ENCODE assay signal across 9 cellular contexts in genomic region chr3:34016925-34017592, GRCh38.
A peak's percentile ranks its signal among the peaks of the same experiment; 100 is the strongest.
DNase-seq lines count a peak whose midpoint lies in the region; ATAC-seq, FAIRE-seq and TF ChIP-seq lines count a peak whose summit lies in the region.
"Had no signal": no experiment of that assay in that cellular context is flagged by ENCODE, and none has a peak within 500 bp of the region (broad histone marks: within the 10 kb centered on the region; RNA-seq: fewer than 3 reads in every experiment).

No MANE protein-coding gene starts in this region.

- no peaks in the 10 kb centered on the region for H3K4me1 ChIP-seq in kidney (ENCODE audit: control insufficient read depth in 1 of 2, insufficient read depth in 1 of 2, low read depth in 1 of 2, low read length in 2 of 2)

- DNase-seq in activated CD8-positive, alpha-beta memory T cell treated with anti-CD3 and anti-CD28 coated beads, Interleukin-2, amount 10 ng/mL, durations not matched to agents 7 days and 5 days: peak; percentile 62
- no peak for DNase-seq in activated CD8-positive, alpha-beta memory T cell treated with anti-CD3 and anti-CD28 coated beads, Interleukin-2, amount 50 U/mL, for 48 hours
- peak; percentile 14 for DNase-seq in RPMI7951 (ENCODE audit: low read depth)
- DNase-seq in naive thymus-derived CD8-positive, alpha-beta T cell: peak in 6 of 10 donors; percentile 2 to 56 (median 32)
- no peak for DNase-seq in kidney
- DNase-seq in NCI-H524 (lab: John Stamatoyannopoulos, UW): no peak
- DNase-seq in glutamatergic neuron: no peak
- DNase-seq: NCI-H526 had no signal

- H3K36me3 Mint-ChIP-seq in activated CD8-positive, alpha-beta memory T cell treated with anti-CD3 and anti-CD28 coated beads, Interleukin-2, amount 10 ng/mL, durations not matched to agents 7 days and 5 days: peaks cover 4% of the 10 kb centered on the region
- no peaks in the 10 kb centered on the region for H3K36me3 Mint-ChIP-seq in naive thymus-derived CD8-positive, alpha-beta T cell
- H3K36me3 Mint-ChIP-seq in glutamatergic neuron (ENCODE audit: unreplicated experiment): no peaks in the 10 kb centered on the region

- no peak overlapping the region for H3K4me3 ChIP-seq in kidney (ENCODE audit: low read length in 2 of 2)

- peak overlapping the region; percentile 81 for H3K27ac Mint-ChIP-seq in activated CD8-positive, alpha-beta memory T cell treated with anti-CD3 and anti-CD28 coated beads, Interleukin-2, amount 10 ng/mL, durations not matched to agents 7 days and 5 days
- H3K27ac Mint-ChIP-seq in naive thymus-derived CD8-positive, alpha-beta T cell: peak overlapping the region in 9 of 10 donors; percentile 46 to 91 (median 77)
- no peak overlapping the region for H3K27ac Mint-ChIP-seq in glutamatergic neuron (ENCODE audit: unreplicated experiment)

- H3K27me3 Mint-ChIP-seq in activated CD8-positive, alpha-beta memory T cell treated with anti-CD3 and anti-CD28 coated beads, Interleukin-2, amount 10 ng/mL, durations not matched to agents 7 days and 5 days: peaks cover 15% of the 10 kb centered on the region
- H3K27me3 Mint-ChIP-seq in naive thymus-derived CD8-positive, alpha-beta T cell: peaks cover 0 to 1% (median 0%) of the 10 kb centered on the region in 5 donors
- H3K27me3 Mint-ChIP-seq in glutamatergic neuron (ENCODE audit: unreplicated experiment): no peaks in the 10 kb centered on the region

- H3K4me1 Mint-ChIP-seq in activated CD8-positive, alpha-beta memory T cell treated with anti-CD3 and anti-CD28 coated beads, Interleukin-2, amount 10 ng/mL, durations not matched to agents 7 days and 5 days: peaks cover 15% of the 10 kb centered on the region
- peaks cover 16 to 66% (median 51%) of the 10 kb centered on the region in 4 donors for H3K4me1 Mint-ChIP-seq in naive thymus-derived CD8-positive, alpha-beta T cell
- H3K4me1 Mint-ChIP-seq in glutamatergic neuron (ENCODE audit: low read depth, unreplicated experiment): no peaks in the 10 kb centered on the region

- intact Hi-C loops in kidney (cut with DNase I): no loop called here

- H3K4me3 Mint-ChIP-seq in activated CD8-positive, alpha-beta memory T cell treated with anti-CD3 and anti-CD28 coated beads, Interleukin-2, amount 10 ng/mL, durations not matched to agents 7 days and 5 days: peak overlapping the region; percentile 29
- peak overlapping the region; percentile 54 to 78 (median 70) for H3K4me3 Mint-ChIP-seq in naive thymus-derived CD8-positive, alpha-beta T cell
- no peak overlapping the region for H3K4me3 Mint-ChIP-seq in glutamatergic neuron (ENCODE audit: unreplicated experiment)

- H3K27ac ChIP-seq in kidney (ENCODE audit: low read depth in 2 of 2, low read length in 2 of 2): no peak overlapping the region

- CTCF ChIA-PET in activated CD8-positive, alpha-beta memory T cell treated with anti-CD3 and anti-CD28 coated beads, Interleukin-2, amount 10 ng/mL, durations not matched to agents 7 days and 5 days (lab: Charles Lee): interaction anchor here (0.6 to 1.4 kb wide), 3 partner anchors 133 to 158 kb away, joined by 3 to 4 read pairs (median 3); no protein-coding TSS in a partner anchor

- H3K36me3 ChIP-seq in kidney (ENCODE audit: control insufficient read depth in 1 of 2, insufficient read depth in 2 of 2, low read length in 2 of 2): no peaks in the 10 kb centered on the region

- H3K9me3 ChIP-seq in kidney (ENCODE audit: control insufficient read depth in 1 of 2, low read length in 2 of 2): peaks cover 0 to 5% of the 10 kb centered on the region in 2 donors

- TF ChIP-seq CTCF in kidney (IDR thresholded peaks at IDR 0.05; ENCODE audit: borderline replicate concordance, extremely low read depth, insufficient read depth): no peak
- no peak for TF ChIP-seq CTCF in glutamatergic neuron (IDR thresholded peaks at IDR 0.05; ENCODE audit: partially characterized antibody, unreplicated experiment)

- H3K9me3 Mint-ChIP-seq in activated CD8-positive, alpha-beta memory T cell treated with anti-CD3 and anti-CD28 coated beads, Interleukin-2, amount 10 ng/mL, durations not matched to agents 7 days and 5 days (ENCODE audit: low read depth): no peaks in the 10 kb centered on the region
- no peaks in the 10 kb centered on the region for H3K9me3 Mint-ChIP-seq in naive thymus-derived CD8-positive, alpha-beta T cell
- no peaks in the 10 kb centered on the region for H3K9me3 Mint-ChIP-seq in glutamatergic neuron (ENCODE audit: unreplicated experiment)

- no peak overlapping the region for H3K9ac ChIP-seq in kidney (ENCODE audit: low read length in 2 of 2)

- no peak for FAIRE-seq in kidney (lab: Jason Lieb, UNC)

- peak; percentile 68 for ATAC-seq in activated CD8-positive, alpha-beta memory T cell treated with anti-CD3 and anti-CD28 coated beads, Interleukin-2, amount 10 ng/mL, durations not matched to agents 7 days and 5 days
- peak; percentile 50 for ATAC-seq in HG02678 (IDR thresholded peaks at IDR 0.05; ENCODE audit: unreplicated experiment)
- ATAC-seq in naive thymus-derived CD8-positive, alpha-beta T cell: peak in 1 of 2 donors; percentile 75

- POLR2A ChIA-PET in naive thymus-derived CD8-positive, alpha-beta T cell (lab: Charles Lee): interaction anchor here (0.7 kb wide), 2 partner anchors 38 to 161 kb away, joined by 4 to 5 read pairs; no protein-coding TSS in a partner anchor

Comparison
In these comparisons a context has a peak if more than half of its experiments do, and no peak if none do; other contexts are left out.
1. DNase-seq: peak in activated CD8-positive, alpha-beta memory T cell treated with anti-CD3 and anti-CD28 coated beads, Interleukin-2, amount 10 ng/mL, durations not matched to agents 7 days and 5 days (single experiment), RPMI7951 (single experiment) and naive thymus-derived CD8-positive, alpha-beta T cell (6 of 10); none in activated CD8-positive, alpha-beta memory T cell treated with anti-CD3 and anti-CD28 coated beads, Interleukin-2, amount 50 U/mL, for 48 hours (single experiment), kidney (single experiment), NCI-H524 (0 of 2) and glutamatergic neuron (single experiment).